Comparison of ENCODE assay signal across 1 cellular context in genomic region chr19:55640043-55640576, GRCh38.
TF ChIP-seq lines count a peak whose summit lies in the region.

No MANE protein-coding gene starts in this region.

TF ChIP-seq in K562, 482 proteins besides CTCF, POLR2A, EP300 and RAD21 (continued from another document and continues in another):
- no peak for TF ChIP-seq TRIM25 (IDR thresholded peaks at IDR 0.05; ENCODE audit: borderline replicate concordance)
- peak; percentile 88 for TF ChIP-seq CXXC5 (CRISPR knock-in tag; IDR thresholded peaks at IDR 0.05)
- peak; percentile 68 for TF ChIP-seq HNRNPLL (IDR thresholded peaks at IDR 0.05; ENCODE audit: low read depth, low read length, poor library complexity, severe bottlenecking)
- no peak for TF ChIP-seq ZNF561 (CRISPR knock-in tag; conservative IDR thresholded peaks at IDR 0.05)
- no peak for TF ChIP-seq COPS2 (conservative IDR thresholded peaks at IDR 0.05)
- no peak for TF ChIP-seq BCL6 (CRISPR knock-in tag; IDR thresholded peaks at IDR 0.05)
- TF ChIP-seq CHD7 (IDR thresholded peaks at IDR 0.05; ENCODE audit: low read depth, low read length): no peak
- 0 out of 4 replicates have a peak, but pooled peaks of 1 of the 2 experiments have one; percentile 42 for TF ChIP-seq NONO (IDR thresholded peaks at IDR 0.05; ENCODE audit: low read depth in 2 of 2, low read length in 1 of 2)
- peak; percentile 77 for TF ChIP-seq PCBP1 (IDR thresholded peaks at IDR 0.05; ENCODE audit: low read depth, low read length, poor library complexity, severe bottlenecking)
- peak; percentile 84 to 88 for TF ChIP-seq NRF1 (conservative IDR thresholded peaks at IDR 0.05 in 1 of 2, IDR thresholded peaks at IDR 0.05 in 1 of 2)
- peak; percentile 96 for TF ChIP-seq NR3C1 (CRISPR knock-in tag; IDR thresholded peaks at IDR 0.05)
- no peak for TF ChIP-seq ETV6 (IDR thresholded peaks at IDR 0.05; ENCODE audit: borderline replicate concordance in 1 of 2, low read depth in 2 of 2, low read length in 1 of 2)
- peak; percentile 98 for TF ChIP-seq ETV6 (CRISPR knock-in tag; IDR thresholded peaks at IDR 0.05; ENCODE audit: borderline replicate concordance)
- no peak for TF ChIP-seq ZNF274 (IDR thresholded peaks at IDR 0.05; ENCODE audit: borderline replicate concordance, low read depth, low read length)
- TF ChIP-seq CGGBP1 (CRISPR knock-in tag; IDR thresholded peaks at IDR 0.05): no peak
- TF ChIP-seq ZMIZ1 (IDR thresholded peaks at IDR 0.05; ENCODE audit: low read depth in 2 of 2, low read length in 2 of 2): no peak
- TF ChIP-seq ARID2 (IDR thresholded peaks at IDR 0.05): no peak
- 0 out of 2 replicates have a peak, but pooled peaks have one; percentile 64 for TF ChIP-seq IFI16 (CRISPR knock-in tag; IDR thresholded peaks at IDR 0.05)
- TF ChIP-seq HEY1 (CRISPR knock-in tag; IDR thresholded peaks at IDR 0.05; ENCODE audit: borderline replicate concordance): no peak
- peak; percentile 100 for TF ChIP-seq MAX (CRISPR knock-in tag; IDR thresholded peaks at IDR 0.05)
- no peak for TF ChIP-seq RBM34 (IDR thresholded peaks at IDR 0.05; ENCODE audit: borderline replicate concordance, insufficient read depth, low read length)
- no peak; the same call in 1 of the 2 replicates for TF ChIP-seq CREB1 (IDR thresholded peaks at IDR 0.05)
- TF ChIP-seq CREB1 (CRISPR knock-in tag; IDR thresholded peaks at IDR 0.05): peak; percentile 87
- no peak for TF ChIP-seq ZNF785 (CRISPR knock-in tag; IDR thresholded peaks at IDR 0.05)
- no peak for TF ChIP-seq HES1 (IDR thresholded peaks at IDR 0.05; ENCODE audit: low read depth)
- TF ChIP-seq L3MBTL2 (IDR thresholded peaks at IDR 0.05): peak; percentile 100
- TF ChIP-seq HOXB6 (CRISPR knock-in tag; IDR thresholded peaks at IDR 0.05; ENCODE audit: borderline replicate concordance): no peak
- 0 out of 2 replicates have a peak, but pooled peaks have one; percentile 10 for TF ChIP-seq CC2D1A (IDR thresholded peaks at IDR 0.05)
- peak; percentile 70; the same call in 1 of the 2 replicates for TF ChIP-seq ELK1 (CRISPR knock-in tag; IDR thresholded peaks at IDR 0.05)
- no peak for TF ChIP-seq FOXK2 (conservative IDR thresholded peaks at IDR 0.05 in 1 of 2, IDR thresholded peaks at IDR 0.05 in 1 of 2; ENCODE audit: low read depth in 2 of 2)
- TF ChIP-seq ZNF431 (CRISPR knock-in tag; IDR thresholded peaks at IDR 0.05): peak; percentile 95
- TF ChIP-seq ZNF23 (CRISPR knock-in tag; IDR thresholded peaks at IDR 0.05): no peak
- TF ChIP-seq POLR2B (IDR thresholded peaks at IDR 0.05; ENCODE audit: low read depth, partially characterized antibody): peak; percentile 12
- peak; percentile 91 for TF ChIP-seq ZNF263 (CRISPR knock-in tag; IDR thresholded peaks at IDR 0.05; ENCODE audit: borderline replicate concordance)
- TF ChIP-seq DIDO1 (tag; IDR thresholded peaks at IDR 0.05; ENCODE audit: low read depth): no peak
- TF ChIP-seq MECOM (CRISPR knock-in tag; IDR thresholded peaks at IDR 0.05): no peak
- no peak for TF ChIP-seq SMARCA5 (IDR thresholded peaks at IDR 0.05)
- TF ChIP-seq ARNT (IDR thresholded peaks at IDR 0.05): 0 out of 4 replicates have a peak, but pooled peaks of 1 of the 2 experiments have one; percentile 45
- peak; percentile 99 for TF ChIP-seq FOXK1 (CRISPR knock-in tag; IDR thresholded peaks at IDR 0.05; ENCODE audit: borderline replicate concordance)
- no peak for TF ChIP-seq ZNF445 (CRISPR knock-in tag; IDR thresholded peaks at IDR 0.05; ENCODE audit: low read depth)
- TF ChIP-seq TAF15 (IDR thresholded peaks at IDR 0.05; ENCODE audit: low read depth, low read length): no peak
- no peak for TF ChIP-seq CHD1 (IDR thresholded peaks at IDR 0.05; ENCODE audit: low read length)
- peak; percentile 97 for TF ChIP-seq HNRNPL (IDR thresholded peaks at IDR 0.05; ENCODE audit: low read depth, low read length)
- no peak for TF ChIP-seq ZNF766 (CRISPR knock-in tag; conservative IDR thresholded peaks at IDR 0.05)
- TF ChIP-seq NFYB (IDR thresholded peaks at IDR 0.05; ENCODE audit: extremely low read depth, insufficient read length): no peak
- no peak for TF ChIP-seq NUFIP1 (IDR thresholded peaks at IDR 0.05; ENCODE audit: partially characterized antibody)
- peak; percentile 75; the same call in 1 of the 2 replicates for TF ChIP-seq JUN (IDR thresholded peaks at IDR 0.05; ENCODE audit: borderline replicate concordance, low read depth, low read length)
- TF ChIP-seq JUN (CRISPR knock-in tag; IDR thresholded peaks at IDR 0.05; ENCODE audit: borderline replicate concordance): peak; percentile 87; the same call in 1 of the 2 replicates
- TF ChIP-seq KDM2B (CRISPR knock-in tag; IDR thresholded peaks at IDR 0.05): no peak
- TF ChIP-seq KHSRP (IDR thresholded peaks at IDR 0.05): no peak
- TF ChIP-seq SMC3 (conservative IDR thresholded peaks at IDR 0.05; ENCODE audit: insufficient read depth, low read depth, low read length): no peak; the same call in 1 of the 2 replicates
- TF ChIP-seq ZFP1 (CRISPR knock-in tag; IDR thresholded peaks at IDR 0.05): 0 out of 2 replicates have a peak, but pooled peaks have one; percentile 57
- no peak for TF ChIP-seq BRD4 (IDR thresholded peaks at IDR 0.05)
- peak; percentile 75 for TF ChIP-seq POLR2G (IDR thresholded peaks at IDR 0.05; ENCODE audit: low read depth, low read length)
